In the genomic region with DNA sequence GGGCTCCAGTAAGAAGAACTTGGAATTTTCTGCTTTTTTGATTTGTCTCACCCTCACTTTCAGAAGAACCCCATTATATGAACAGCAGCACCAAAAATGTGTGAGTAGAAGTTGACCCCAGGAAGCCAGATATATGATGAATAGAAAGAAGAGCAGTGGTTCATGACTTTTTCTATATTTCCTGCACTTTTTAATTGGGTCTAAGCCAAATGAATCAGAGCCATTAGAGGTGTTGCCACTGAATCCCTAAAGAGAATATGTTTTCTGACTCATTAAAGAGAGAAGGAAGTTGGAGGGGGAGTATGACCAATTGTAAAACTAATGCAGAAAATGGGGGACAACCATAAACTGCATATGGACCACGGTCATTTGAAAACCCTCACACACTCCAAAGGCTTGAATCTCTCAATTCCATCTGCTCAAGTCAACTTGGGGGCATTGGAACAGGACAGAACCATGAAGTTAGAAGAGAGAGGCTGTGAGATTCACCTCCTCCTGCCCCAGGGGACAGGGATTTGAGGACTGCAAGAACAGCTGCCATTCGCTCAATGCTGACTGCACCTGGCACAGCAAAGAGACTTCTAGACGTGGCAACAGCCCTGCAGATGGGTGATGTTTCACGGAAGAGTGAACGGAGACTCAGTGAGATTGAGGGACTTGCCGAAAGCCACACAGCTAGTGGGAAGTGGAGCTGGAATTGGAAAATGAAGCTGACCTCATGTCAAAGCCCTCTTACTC, we compare ENCODE assay signal across 17 cellular contexts.
DNase-seq lines count a peak whose midpoint lies in the region; ATAC-seq and TF ChIP-seq lines count a peak whose summit lies in the region.
"Had no signal": no experiment of that assay in that cellular context is flagged by ENCODE, and none has a peak within 500 bp of the region (broad histone marks: within the 10 kb centered on the region; RNA-seq: fewer than 3 reads in every experiment).

No MANE protein-coding gene starts in this region.

- H3K4me1 ChIP-seq in RWPE2 (ENCODE audit: insufficient read depth, poor library complexity, severe bottlenecking) = peaks cover 7% of the 10 kb centered on the region
- H3K4me1 ChIP-seq: HAP-1, sigmoid colon had no signal

- ATAC-seq in RWPE2 (ENCODE audit: low read depth) = peak; percentile 67
- ATAC-seq: left cardiac atrium had no signal

- peak; percentile 18 for DNase-seq in DMS79 (lab: John Stamatoyannopoulos, UW)
- peak; percentile 35 for DNase-seq in HS-5 (ENCODE audit: low read depth)
- DNase-seq in RWPE2 (ENCODE audit: low spot score) = no peak
- DNase-seq in kidney glomerular epithelial cell (lab: John Stamatoyannopoulos, UW) = peak; percentile 34
- DNase-seq in NCI-H2081 treated with DMSO at 0.1 percent for 48 hours (lab: John Stamatoyannopoulos, UW) = no peak
- no peak for DNase-seq in activated CD4-positive, alpha-beta T cell treated with anti-CD3 and anti-CD28 coated beads for 4 hours
- no peak for DNase-seq in activated CD8-positive, alpha-beta memory T cell treated with anti-CD3 and anti-CD28 coated beads, Interleukin-2, amount 50 U/mL, for 4 hours
- DNase-seq: activated CD8-positive, alpha-beta memory T cell treated with anti-CD3 and anti-CD28 coated beads, Interleukin-2, amount 50 U/mL, for 48 hours; activated naive CD4-positive, alpha-beta T cell treated with Interleukin-2 at 50 U/mL for 16 hours; hypothalamus; left cardiac atrium; NCI-H1436; occipital lobe; sigmoid colon; stimulated activated CD4-positive, alpha-beta T cell treated with anti-CD3 and anti-CD28 coated beads, Interleukin-2, amount 100 ng/mL, for 48 hours had no signal

- H3K27me3 ChIP-seq in RWPE2 (ENCODE audit: insufficient read depth, poor library complexity, severe bottlenecking) = no peaks in the 10 kb centered on the region
- H3K27me3 ChIP-seq: sigmoid colon had no signal

- H3K4me3 ChIP-seq in RWPE2 (ENCODE audit: severe bottlenecking) = no peak overlapping the region
- H3K4me3 ChIP-seq: HAP-1, sigmoid colon had no signal

- H3K36me3 ChIP-seq in RWPE2 (ENCODE audit: low read depth) = no peaks in the 10 kb centered on the region
- H3K36me3 ChIP-seq: HAP-1, sigmoid colon had no signal

- H3K27ac ChIP-seq in RWPE2 (ENCODE audit: poor library complexity, severe bottlenecking) = no peak overlapping the region
- H3K27ac ChIP-seq: C4-2B, sigmoid colon had no signal

- TF ChIP-seq CTCF in RWPE2 (IDR thresholded peaks at IDR 0.05; ENCODE audit: poor library complexity, severe bottlenecking) = no peak

- H3K9me3 ChIP-seq in RWPE2 (ENCODE audit: severe bottlenecking) = no peaks in the 10 kb centered on the region
- H3K9me3 ChIP-seq: HAP-1, sigmoid colon had no signal

Comparison
In these comparisons a context has a peak if more than half of its experiments do, and no peak if none do; other contexts are left out.
1. DNase-seq: peak in DMS79 (single experiment), HS-5 (single experiment) and kidney glomerular epithelial cell (single experiment); none in RWPE2 (single experiment), NCI-H2081 treated with DMSO at 0.1 percent for 48 hours (single experiment), activated CD4-positive, alpha-beta T cell treated with anti-CD3 and anti-CD28 coated beads for 4 hours (0 of 2) and activated CD8-positive, alpha-beta memory T cell treated with anti-CD3 and anti-CD28 coated beads, Interleukin-2, amount 50 U/mL, for 4 hours (single experiment).